ENCODE assay signal across 8 cellular contexts in the genomic region with DNA sequence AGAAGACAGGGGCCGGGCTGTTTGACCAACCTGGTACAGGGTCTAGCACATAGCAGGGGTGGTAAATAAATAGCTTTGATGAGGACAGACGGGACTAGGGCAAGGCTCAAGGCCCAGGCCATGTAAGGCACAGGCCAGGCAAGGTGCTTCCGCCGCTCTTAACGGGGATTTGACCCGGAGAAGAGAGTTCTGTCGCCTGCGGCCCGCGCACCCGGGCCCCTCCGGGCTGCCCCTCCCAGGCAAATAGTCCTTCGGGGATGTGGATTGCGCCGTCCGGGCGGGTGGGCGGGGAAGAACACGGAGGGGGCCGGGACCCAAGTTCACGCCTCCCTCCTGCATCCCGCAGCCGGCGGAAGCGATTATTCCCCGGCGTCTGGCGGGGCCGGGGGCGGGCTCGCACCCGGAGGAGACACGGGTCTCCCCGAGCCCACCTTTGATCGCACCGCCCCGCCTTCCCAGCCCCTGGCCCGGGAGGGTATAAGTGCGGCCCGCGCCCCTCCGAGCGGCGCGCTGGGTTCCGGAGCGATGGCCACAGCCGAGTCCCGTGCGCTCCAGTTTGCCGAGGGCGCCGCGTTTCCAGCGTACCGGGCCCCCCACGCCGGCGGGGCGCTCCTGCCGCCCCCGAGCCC. TPM values are rescaled to one million over a fixed set of nuclear protein-coding genes. Genes with fewer than 3 reads are reported as not detected.
DNase-seq lines count a peak whose midpoint lies in the region; ATAC-seq and TF ChIP-seq lines count a peak whose summit lies in the region.

A gene (plus strand): TSS at position 508 of the 629 bp plus-strand sequence. CDS start 18 bp downstream, at position 526.

- H3K27ac ChIP-seq in ascending aorta = no peak within 1 kb of the TSS
- H3K27ac ChIP-seq in right lobe of liver = no peak within 1 kb of the TSS
- H3K27ac ChIP-seq in vagina = no peak within 1 kb of the TSS

- no peak for TF ChIP-seq POLR2A in right lobe of liver (IDR thresholded peaks at IDR 0.05)
- TF ChIP-seq POLR2A in vagina (IDR thresholded peaks at IDR 0.05) = no peak

- H3K27me3 ChIP-seq in ascending aorta = no peaks in the 10 kb centered on the region
- H3K27me3 ChIP-seq in right lobe of liver = peaks cover 0 to 3% of the 10 kb centered on the region in 2 donors
- no peaks in the 10 kb centered on the region for H3K27me3 ChIP-seq in vagina

- no peaks in the 10 kb centered on the region for H3K36me3 ChIP-seq in ascending aorta
- no peaks in the 10 kb centered on the region for H3K36me3 ChIP-seq in right lobe of liver
- H3K36me3 ChIP-seq in vagina = no peaks in the 10 kb centered on the region

- WGBS in right lobe of liver (ENCODE audit: insufficient coverage, low coverage, low lambda C conversion rate, missing lambda C conversion rate) = 4% methylated on average over 15 of the region's 62 CpGs

- H3K9me3 ChIP-seq in ascending aorta (no peaks in the 10 kb centered on the region), right lobe of liver (no peaks in the 10 kb centered on the region), vagina (no peaks in the 10 kb centered on the region)

- H3K4me3 ChIP-seq in ascending aorta (peak within 1 kb of the TSS; percentile 55 to 65), right lobe of liver (peak within 1 kb of the TSS in 2 of 3 donors; percentile 28 to 43), vagina (peak within 1 kb of the TSS; percentile 36 to 55)

- DNase-seq in AG20443 (ENCODE audit: low spot score) (peak; percentile 47), ascending aorta (ENCODE audit: low spot score in 2 of 2) (no peak), right lobe of liver (no peak), vagina (ENCODE audit: extremely low spot score in 2 of 2) (no peak), activated gamma-delta T cell treated with Interleukin-2 at 50 U/mL for 16 hours (no peak), UCSD-AML1 (lab: John Stamatoyannopoulos, UW; ENCODE audit: unreplicated experiment) (no peak)

- H3K4me1 ChIP-seq in ascending aorta = no peaks in the 10 kb centered on the region
- H3K4me1 ChIP-seq in right lobe of liver = no peaks in the 10 kb centered on the region
- no peaks in the 10 kb centered on the region for H3K4me1 ChIP-seq in vagina

- ATAC-seq in GM18868 (IDR thresholded peaks at IDR 0.05; ENCODE audit: unreplicated experiment) (peak; percentile 41), HG03103 (IDR thresholded peaks at IDR 0.05; ENCODE audit: low read depth, unreplicated experiment) (peak; percentile 35), right lobe of liver (peak in 1 of 4 donors; percentile 26)

- intact Hi-C loops in ascending aorta (cut with DNase I) (no loop called here), right lobe of liver (cut with DNase I) (no loop called here), vagina (cut with DNase I) (no loop called here)

- TF ChIP-seq CTCF in ascending aorta (IDR thresholded peaks at IDR 0.05) (no peak), right lobe of liver (IDR thresholded peaks at IDR 0.05) (no peak), vagina (IDR thresholded peaks at IDR 0.05) (no peak)

RNA-seq across cellular contexts. Expression of the gene that starts here (rescaled TPM):
- total RNA-seq in ascending aorta = not detected
- total RNA-seq in right lobe of liver = under 1 TPM in 1 of 6 experiments, not detected in 5; 0.29 TPM
- total RNA-seq in vagina = not detected
